ENCODE assay signal across 8 cellular contexts in genomic region chr9:33044162-33044673, GRCh38. TPM values are rescaled to one million over a fixed set of nuclear protein-coding genes. Genes with fewer than 3 reads are reported as not detected.
DNase-seq lines count a peak whose midpoint lies in the region; ATAC-seq and TF ChIP-seq lines count a peak whose summit lies in the region.

No MANE protein-coding gene starts in this region.

- peak; percentile 51 for TF ChIP-seq POLR2A in GM18505 (IDR thresholded peaks at IDR 0.05; ENCODE audit: borderline replicate concordance, extremely low read depth, insufficient read depth, insufficient read length)

- peak overlapping the region; percentile 36 to 66 (median 53) for H3K4me3 ChIP-seq in skin epidermis

- DNase-seq in NCI-H2107 (lab: John Stamatoyannopoulos, UW) = peak; percentile 78
- DNase-seq in activated CD4-positive, CD25-positive, alpha-beta regulatory T cell treated with anti-CD3 and anti-CD28 coated beads, Interleukin-2, amount 50 U/mL, for 16 hours (ENCODE audit: low read depth, low spot score) = peak; percentile 30
- peak in 59 of 61 donors; percentile 22 to 89 (median 65) for DNase-seq in caudate nucleus (lab: John Stamatoyannopoulos, UW)
- peak; percentile 65 to 69 (median 67) for DNase-seq in immature natural killer cell
- DNase-seq in KG1 (lab: John Stamatoyannopoulos, UW) = no peak

- peaks cover 16 to 28% (median 18%) of the 10 kb centered on the region in 3 donors for H3K36me3 Mint-ChIP-seq in immature natural killer cell

- H3K4me1 Mint-ChIP-seq in immature natural killer cell = peaks cover 14 to 26% of the 10 kb centered on the region in 2 donors

- H3K27ac ChIP-seq in caudate nucleus (ENCODE audit: low read depth, low read length) (peak overlapping the region; percentile 86), skin epidermis (peak overlapping the region in 20 of 21 experiments; percentile 67 to 93 (median 88))

- peak; percentile 89 for ATAC-seq in GM18505 (IDR thresholded peaks at IDR 0.05; ENCODE audit: unreplicated experiment)
- ATAC-seq in HG02943 (IDR thresholded peaks at IDR 0.05; ENCODE audit: low read depth, unreplicated experiment) = peak; percentile 80

- no peaks in the 10 kb centered on the region for H3K9me3 Mint-ChIP-seq in immature natural killer cell

- H3K27me3 Mint-ChIP-seq in immature natural killer cell (ENCODE audit: low read depth in 3 of 3) = peaks cover 0 to 6% (median 0%) of the 10 kb centered on the region in 3 donors

- H3K27ac Mint-ChIP-seq in immature natural killer cell = peak overlapping the region in 5 of 6 donors; percentile 41 to 76 (median 55)

- peak overlapping the region; percentile 73 to 86 (median 81) for H3K4me3 Mint-ChIP-seq in immature natural killer cell

RNA-seq across cellular contexts. Expression of gene DNAJA1, which starts 19.1 kb away (rescaled TPM):
- polyA plus RNA-seq in immature natural killer cell = 100 to 1,000 TPM in 1 of 3 donors, 10 to 100 TPM in 2; 64.2 to 108 (median 95.2) TPM

RNA-seq across cellular contexts. Expression of gene SMU1, which starts 32.3 kb away (rescaled TPM):
- polyA plus RNA-seq in immature natural killer cell = 10 to 100 TPM; 15.5 to 35.7 (median 22.5) TPM

RNA-seq across cellular contexts. Expression of gene APTX, which starts 42.8 kb away (rescaled TPM):
- polyA plus RNA-seq in immature natural killer cell = 10 to 100 TPM; 32.7 to 43.1 (median 33.8) TPM
